11 cellular contexts compared by ENCODE assay signal in genomic region chrX:154800508-154801207, GRCh38. TPM values are rescaled to one million over a fixed set of nuclear protein-coding genes. Genes with fewer than 3 reads are reported as not detected.
A peak's percentile ranks its signal among the peaks of the same experiment; 100 is the strongest.
DNase-seq lines count a peak whose midpoint lies in the region; ATAC-seq and TF ChIP-seq lines count a peak whose summit lies in the region.
"Had no signal": no experiment of that assay in that cellular context is flagged by ENCODE, and none has a peak within 500 bp of the region (broad histone marks: within the 10 kb centered on the region; RNA-seq: fewer than 3 reads in every experiment).

No MANE protein-coding gene starts in this region.

- H3K27ac ChIP-seq in caudate nucleus (ENCODE audit: low read depth, low read length) (peak overlapping the region; percentile 28), transverse colon (peak overlapping the region; percentile 54 to 66 (median 60))
- H3K27ac ChIP-seq: KMS-11 had no signal

- no peak for TF ChIP-seq POLR2A in transverse colon (IDR thresholded peaks at IDR 0.05)

- H3K4me1 ChIP-seq in transverse colon, result peaks cover 7 to 45% (median 18%) of the 10 kb centered on the region in 4 donors

- no peaks in the 10 kb centered on the region for H3K9me3 ChIP-seq in transverse colon

- intact Hi-C loops in activated naive CD4-positive, alpha-beta T cell treated with anti-CD3 and anti-CD28 coated beads for 36 hours (cut with micrococcal nuclease), result loop anchor here (10.0 kb wide), 1 partner anchor 464 kb away; the partner anchor contains the start of gene RAB39B
- intact Hi-C loops in transverse colon (cut with DNase I; ENCODE audit: low total_unique reads), result no loop called here

- in situ Hi-C loops in transverse colon (cut with MboI; ENCODE audit: low pct_ligation_motif_present in 1 of 4, low pct_unique_long_range_greater_than_20kb in 1 of 4, low sequenced_read_pairs in 3 of 4), result no loop called here

- no peak for TF ChIP-seq EP300 in transverse colon (IDR thresholded peaks at IDR 0.05; ENCODE audit: low read depth)

- H3K4me3 Mint-ChIP-seq in activated naive CD4-positive, alpha-beta T cell treated with anti-CD3 and anti-CD28 coated beads for 36 hours, result no peak overlapping the region

- H3K27me3 ChIP-seq in transverse colon, result no peaks in the 10 kb centered on the region

- peaks cover 61% of the 10 kb centered on the region for H3K4me1 Mint-ChIP-seq in activated naive CD4-positive, alpha-beta T cell treated with anti-CD3 and anti-CD28 coated beads for 36 hours (ENCODE audit: low read depth)

- no peak for DNase-seq in activated naive CD4-positive, alpha-beta T cell treated with anti-CD3 and anti-CD28 coated beads for 36 hours
- DNase-seq in activated naive CD4-positive, alpha-beta T cell treated with anti-CD3 and anti-CD28 coated beads, Interleukin-2, amount 50 U/mL, for 72 hours (ENCODE audit: low spot score in 2 of 2), result no peak
- DNase-seq in NCI-H774 (lab: John Stamatoyannopoulos, UW) (peak; percentile 4), caudate nucleus (lab: John Stamatoyannopoulos, UW) (no peak), transverse colon (no peak), left lobe of liver (ENCODE audit: low spot score) (no peak)
- no peak for DNase-seq in stimulated activated CD8-positive, alpha-beta memory T cell treated with anti-CD3 and anti-CD28 coated beads, Interleukin-4, amount 100 ng/mL, for 48 hours
- DNase-seq: activated CD4-positive, CD25-positive, alpha-beta regulatory T cell; aorta had no signal

- H3K27ac Mint-ChIP-seq in activated naive CD4-positive, alpha-beta T cell treated with anti-CD3 and anti-CD28 coated beads for 36 hours, result peak overlapping the region; percentile 46
- H3K27ac Mint-ChIP-seq in activated naive CD4-positive, alpha-beta T cell treated with anti-CD3 and anti-CD28 coated beads, Interleukin-2, amount 50 U/mL, for 72 hours, result no peak overlapping the region

- no peak for TF ChIP-seq CTCF in transverse colon (IDR thresholded peaks at IDR 0.05)

- no peaks in the 10 kb centered on the region for H3K36me3 Mint-ChIP-seq in activated naive CD4-positive, alpha-beta T cell treated with anti-CD3 and anti-CD28 coated beads for 36 hours (ENCODE audit: low read depth)
- peaks cover 0 to 5% of the 10 kb centered on the region in 2 donors for H3K36me3 Mint-ChIP-seq in activated naive CD4-positive, alpha-beta T cell treated with anti-CD3 and anti-CD28 coated beads, Interleukin-2, amount 50 U/mL, for 72 hours

- 56% methylated on average over 7 to 8 of the region's 8 CpGs for WGBS in transverse colon (ENCODE audit: low coverage in 1 of 2), 2 donors

- no peak for ATAC-seq in activated naive CD4-positive, alpha-beta T cell treated with anti-CD3 and anti-CD28 coated beads, Interleukin-2, amount 50 U/mL, for 72 hours
- ATAC-seq in HG02763 (IDR thresholded peaks at IDR 0.05; ENCODE audit: unreplicated experiment) (no peak), left lobe of liver (no peak)

- H3K9me3 Mint-ChIP-seq in activated naive CD4-positive, alpha-beta T cell treated with anti-CD3 and anti-CD28 coated beads for 36 hours, result no peaks in the 10 kb centered on the region
- H3K9me3 Mint-ChIP-seq in activated naive CD4-positive, alpha-beta T cell treated with anti-CD3 and anti-CD28 coated beads, Interleukin-2, amount 50 U/mL, for 72 hours, result no peaks in the 10 kb centered on the region

- H3K36me3 ChIP-seq in transverse colon, result no peaks in the 10 kb centered on the region

- CTCF ChIA-PET in activated naive CD4-positive, alpha-beta T cell treated with anti-CD3 and anti-CD28 coated beads for 36 hours (lab: Charles Lee), result no interaction called here

- no peaks in the 10 kb centered on the region for H3K27me3 Mint-ChIP-seq in activated naive CD4-positive, alpha-beta T cell treated with anti-CD3 and anti-CD28 coated beads for 36 hours (ENCODE audit: low read depth)

- no peak overlapping the region for H3K4me3 ChIP-seq in transverse colon

RNA-seq across cellular contexts. Expression of gene MPP1, which starts 4.6 kb away (rescaled TPM):
- total RNA-seq in activated naive CD4-positive, alpha-beta T cell treated with anti-CD3 and anti-CD28 coated beads for 36 hours, result 10 to 100 TPM; 23.9 to 24.3 TPM
- total RNA-seq in activated naive CD4-positive, alpha-beta T cell treated with anti-CD3 and anti-CD28 coated beads, Interleukin-2, amount 50 U/mL, for 72 hours, result 10 to 100 TPM; 30.2 to 32.8 TPM
- total RNA-seq in transverse colon (10 to 100 TPM; 28.7 to 44.1 (median 32.8) TPM), left lobe of liver (22.9 TPM)

RNA-seq across cellular contexts. Expression of gene SMIM9, which starts 33.8 kb away (rescaled TPM):
- total RNA-seq in activated naive CD4-positive, alpha-beta T cell treated with anti-CD3 and anti-CD28 coated beads for 36 hours, result not detected
- not detected for total RNA-seq in activated naive CD4-positive, alpha-beta T cell treated with anti-CD3 and anti-CD28 coated beads, Interleukin-2, amount 50 U/mL, for 72 hours
- total RNA-seq in transverse colon (not detected), left lobe of liver (not detected)

RNA-seq across cellular contexts. Expression of gene DKC1, which starts 38.0 kb away (rescaled TPM):
- 100 to 1,000 TPM; 124 to 127 TPM for total RNA-seq in activated naive CD4-positive, alpha-beta T cell treated with anti-CD3 and anti-CD28 coated beads for 36 hours
- 100 to 1,000 TPM; 112 to 120 TPM for total RNA-seq in activated naive CD4-positive, alpha-beta T cell treated with anti-CD3 and anti-CD28 coated beads, Interleukin-2, amount 50 U/mL, for 72 hours
- total RNA-seq in transverse colon (100 to 1,000 TPM in 1 of 4 donors, 10 to 100 TPM in 3; 12.7 to 134 (median 24.9) TPM), left lobe of liver (9.6 TPM)

RNA-seq across cellular contexts. Expression of gene GAB3, which starts 49.8 kb away (rescaled TPM):
- 1 to 10 TPM; 1.0 to 1.4 TPM for total RNA-seq in activated naive CD4-positive, alpha-beta T cell treated with anti-CD3 and anti-CD28 coated beads for 36 hours
- 1 to 10 TPM; 3.3 to 4.0 TPM for total RNA-seq in activated naive CD4-positive, alpha-beta T cell treated with anti-CD3 and anti-CD28 coated beads, Interleukin-2, amount 50 U/mL, for 72 hours
- total RNA-seq in transverse colon (1 to 10 TPM in 3 of 4 donors, under 1 TPM in 1; 0.37 to 4.4 (median 3.0) TPM), left lobe of liver (0.73 TPM)
